8 cellular contexts compared by ENCODE assay signal in genomic region chr5:179061025-179061424, GRCh38. TPM values are rescaled to one million over a fixed set of nuclear protein-coding genes. Genes with fewer than 3 reads are reported as not detected.
A peak's percentile ranks its signal among the peaks of the same experiment; 100 is the strongest.
DNase-seq lines count a peak whose midpoint lies in the region; ATAC-seq and TF ChIP-seq lines count a peak whose summit lies in the region.

No MANE protein-coding gene starts in this region.

- CTCF ChIA-PET in RWPE1 (lab: Yijun Ruan, JAX): no interaction called here

- no peak for TF ChIP-seq POLR2A in GM18505 (IDR thresholded peaks at IDR 0.05; ENCODE audit: borderline replicate concordance, extremely low read depth, insufficient read depth, insufficient read length)

- peak overlapping the region; percentile 73 for H3K27ac ChIP-seq in RWPE1

- POLR2A ChIA-PET in RWPE1 (lab: Yijun Ruan, JAX; ENCODE audit: low non-redundant PET): no interaction called here

- DNase-seq in AG10803 (ENCODE audit: low read depth): peak; percentile 1
- no peak for DNase-seq in RWPE1 (ENCODE audit: low spot score)
- DNase-seq in epithelial cell of proximal tubule (ENCODE audit: low read depth): no peak
- no peak for DNase-seq in DMS 273 treated with DMSO at 0.1 percent for 48 hours (lab: John Stamatoyannopoulos, UW)

- peaks cover 42% of the 10 kb centered on the region for H3K9me3 ChIP-seq in neuron (ENCODE audit: low read length)

- peak overlapping the region; percentile 51 for H2AFZ ChIP-seq in neuron (ENCODE audit: low read depth, low read length)

- no peaks in the 10 kb centered on the region for H3K27me3 ChIP-seq in neuron (ENCODE audit: insufficient read depth, low read length)

- no peak for TF ChIP-seq CTCF in AG10803 (conservative IDR thresholded peaks at IDR 0.05; ENCODE audit: low read length)
- no peak for TF ChIP-seq CTCF in RWPE1 (conservative IDR thresholded peaks at IDR 0.05; ENCODE audit: low read depth)
- no peak for TF ChIP-seq CTCF in epithelial cell of proximal tubule (conservative IDR thresholded peaks at IDR 0.05; ENCODE audit: low read depth, low read length)

- H3K36me3 ChIP-seq in neuron (ENCODE audit: insufficient read depth, low read length): peaks cover 31% of the 10 kb centered on the region

- H3K4me3 ChIP-seq in AG10803 (ENCODE audit: low read length): peak overlapping the region; percentile 82
- H3K4me3 ChIP-seq in epithelial cell of proximal tubule (ENCODE audit: low read depth, low read length): peak overlapping the region; percentile 80
- peak overlapping the region; percentile 63 for H3K4me3 ChIP-seq in neuron (ENCODE audit: low read length)

- H3K4me1 ChIP-seq in neuron (ENCODE audit: insufficient read depth, low read length): peaks cover 8% of the 10 kb centered on the region

- no peak for ATAC-seq in HG03469 (IDR thresholded peaks at IDR 0.05; ENCODE audit: unreplicated experiment)
- no peak for ATAC-seq in GM21717 (IDR thresholded peaks at IDR 0.05; ENCODE audit: unreplicated experiment)
- ATAC-seq in GM18505 (IDR thresholded peaks at IDR 0.05; ENCODE audit: unreplicated experiment): no peak

RNA-seq across cellular contexts. Expression of gene ZNF354C, which starts 0.9 kb away (rescaled TPM):
- total RNA-seq in epithelial cell of proximal tubule: 2.4 and 3.1 TPM in 2 replicates

RNA-seq across cellular contexts. Expression of gene ZNF879, which starts 37.4 kb away (rescaled TPM):
- 2.2 and 2.4 TPM in 2 replicates for total RNA-seq in epithelial cell of proximal tubule
